In the genomic region with DNA sequence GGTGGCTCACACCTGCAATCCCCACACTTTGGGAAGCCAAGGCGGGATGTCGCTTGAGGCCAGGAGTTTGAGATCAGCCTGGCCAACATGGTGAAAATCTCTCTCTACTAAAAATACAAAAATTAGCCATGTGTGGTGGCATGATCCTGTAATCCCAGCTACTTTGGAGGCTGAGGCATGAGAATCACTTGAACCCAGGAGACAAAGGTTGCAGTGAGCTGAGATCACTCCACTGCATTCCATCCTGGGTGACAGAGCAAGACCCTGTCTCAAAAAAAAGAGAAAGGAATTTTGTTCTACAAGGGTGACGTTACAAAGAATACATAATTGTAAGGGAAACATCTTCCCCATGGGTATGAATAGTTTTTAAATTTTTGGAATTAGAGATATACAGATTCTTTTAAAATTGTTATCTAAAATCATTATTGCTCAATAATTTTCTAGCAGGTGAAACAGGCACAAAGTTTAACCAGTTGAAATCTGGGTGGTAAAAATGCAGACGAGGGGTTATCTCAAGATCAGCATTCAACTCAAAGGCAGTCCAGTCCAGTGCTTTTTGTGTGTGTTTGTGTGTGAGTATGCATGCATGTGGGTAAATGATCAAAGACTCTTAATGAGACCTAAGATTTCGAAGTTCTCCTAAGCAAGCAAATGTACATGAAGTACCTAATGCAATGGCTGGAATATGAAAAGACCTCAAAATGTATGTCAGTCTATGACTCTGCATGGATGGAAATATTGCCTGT, we compare ENCODE assay signal across 21 cellular contexts.
DNase-seq lines count a peak whose midpoint lies in the region; ATAC-seq and TF ChIP-seq lines count a peak whose summit lies in the region.
"Had no signal": no experiment of that assay in that cellular context is flagged by ENCODE, and none has a peak within 500 bp of the region (broad histone marks: within the 10 kb centered on the region; RNA-seq: fewer than 3 reads in every experiment).

No MANE protein-coding gene starts in this region.

- H3T11ph ChIP-seq in H9 (ENCODE audit: low read length), result no peak overlapping the region

- no peak overlapping the region for H3K27ac ChIP-seq in H9 (ENCODE audit: insufficient read length, low read depth, low read length)
- peak overlapping the region; percentile 32; the same call in 1 of the 2 replicates for H3K27ac ChIP-seq in VCaP
- H3K27ac ChIP-seq: BLaER1 treated with 17β-estradiol and CSF1 and Interleukin-3, amounts not matched to agents 10 nM and 100 nM; HL-60; PC-9; RWPE1; SJCRH30 had no signal

- H4K91ac ChIP-seq in H9 (ENCODE audit: insufficient read length, low read depth, low read length), result no peak overlapping the region

- TF ChIP-seq CTCF in H9 (conservative IDR thresholded peaks at IDR 0.05), result no peak
- no peak for TF ChIP-seq CTCF in VCaP (conservative IDR thresholded peaks at IDR 0.05)
- TF ChIP-seq CTCF in progenitor cell of endocrine pancreas (IDR thresholded peaks at IDR 0.05; ENCODE audit: unreplicated experiment), result no peak

- H3K4me1 Mint-ChIP-seq in H9 (peaks cover 28 to 54% of the 10 kb centered on the region in 2 experiments), progenitor cell of endocrine pancreas (ENCODE audit: low read depth) (peaks cover 25% of the 10 kb centered on the region)
- H3K4me1 Mint-ChIP-seq: CD8-positive, alpha-beta memory T cell had no signal

- no peak overlapping the region for H3K56ac ChIP-seq in H9 (ENCODE audit: insufficient read length, low read depth, low read length)

- H2BK120ac ChIP-seq in H9 (ENCODE audit: low read depth, low read length, poor library complexity, severe bottlenecking), result no peak overlapping the region

- H4K20me1 ChIP-seq in H9 (ENCODE audit: control insufficient read depth, insufficient read depth, insufficient read length), result no peaks in the 10 kb centered on the region
- H4K20me1 ChIP-seq: BLaER1 treated with 17β-estradiol and CSF1 and Interleukin-3, amounts not matched to agents 10 nM and 100 nM had no signal

- H3K36me3 Mint-ChIP-seq in H9 (ENCODE audit: insufficient read depth in 1 of 3, low read depth in 3 of 3) (peaks cover 1 to 4% (median 4%) of the 10 kb centered on the region in 3 experiments; a peak in 4 of 7 replicates), progenitor cell of endocrine pancreas (ENCODE audit: insufficient read depth) (no peaks in the 10 kb centered on the region)
- H3K36me3 Mint-ChIP-seq: CD8-positive, alpha-beta memory T cell had no signal

- H3K14ac ChIP-seq in H9 (ENCODE audit: insufficient read depth, low read length), result no peak overlapping the region

- no peak overlapping the region for H3K23ac ChIP-seq in H9 (ENCODE audit: insufficient read length, low read depth, low read length)

- H2BK5ac ChIP-seq in H9 (ENCODE audit: insufficient read length, low read length), result no peak overlapping the region

- no peak overlapping the region for H2AFZ ChIP-seq in H9 (ENCODE audit: low read length)
- H2AFZ ChIP-seq: PC-9 had no signal

- H4K8ac ChIP-seq in H9 (replicated peaks; ENCODE audit: insufficient read length, low read depth, low read length), result no peak overlapping the region

- no peak overlapping the region for H2BK15ac ChIP-seq in H9 (ENCODE audit: low read depth, low read length)

- no peaks in the 10 kb centered on the region for H3K79me1 ChIP-seq in H9 (ENCODE audit: insufficient read depth, low read depth, low read length, poor library complexity, severe bottlenecking)

- H3K9me3 ChIP-seq in H9 (ENCODE audit: control insufficient read depth, low read depth, low read length), result no peaks in the 10 kb centered on the region
- H3K9me3 ChIP-seq: BLaER1 treated with 17β-estradiol and CSF1 and Interleukin-3, amounts not matched to agents 10 nM and 100 nM; SJCRH30 had no signal

- no peak for DNase-seq in H9
- DNase-seq in islet precursor cell, result peak; percentile 72
- no peak for DNase-seq in progenitor cell of endocrine pancreas (ENCODE audit: low spot score, unreplicated experiment)
- DNase-seq in activated gamma-delta T cell (lab: John Stamatoyannopoulos, UW), result no peak
- no peak for DNase-seq in AML-193 (lab: John Stamatoyannopoulos, UW)
- DNase-seq: CD8-positive, alpha-beta memory T cell; DMS79 treated with DMSO at 0.1 percent for 48 hours; H7; NCI-H1105; NCI-H1694 treated with DMSO at 0.1 percent for 48 hours; NCI-H2107; NCI-H2227 treated with DMSO at 0.1 percent for 48 hours; NCI-H524; PC-9; SJCRH30 had no signal

- no peak overlapping the region for H2AK5ac ChIP-seq in H9 (ENCODE audit: insufficient read length, low read length)

- no peak overlapping the region for H3K4ac ChIP-seq in H9 (ENCODE audit: low read depth, low read length)

- no peaks in the 10 kb centered on the region for H3K79me2 ChIP-seq in H9 (ENCODE audit: insufficient read depth, low read length)

- H3K9ac ChIP-seq in H9 (ENCODE audit: extremely low read depth, insufficient read length, low read length), result no peak overlapping the region
- H3K9ac ChIP-seq: BLaER1 treated with 17β-estradiol and CSF1 and Interleukin-3, amounts not matched to agents 10 nM and 100 nM had no signal

- H2BK20ac ChIP-seq in H9 (ENCODE audit: low read depth, low read length, poor library complexity, severe bottlenecking), result no peak overlapping the region

- H3K27me3 ChIP-seq in H9 (ENCODE audit: insufficient read depth, low read length), result no peaks in the 10 kb centered on the region
- H3K27me3 ChIP-seq: BLaER1 treated with 17β-estradiol and CSF1 and Interleukin-3, amounts not matched to agents 10 nM and 100 nM; SJCRH30 had no signal

- H3K18ac ChIP-seq in H9 (ENCODE audit: insufficient read length, low read depth, low read length), result no peak overlapping the region

- H3K4me3 Mint-ChIP-seq in H9, result no peak overlapping the region
- H3K4me3 Mint-ChIP-seq in progenitor cell of endocrine pancreas (ENCODE audit: low read depth), result no peak overlapping the region
- H3K4me3 Mint-ChIP-seq: CD8-positive, alpha-beta memory T cell had no signal

- no peak overlapping the region for H3K4me2 ChIP-seq in H9 (ENCODE audit: insufficient read depth, insufficient read length, low read length)
- H3K4me2 ChIP-seq: BLaER1 treated with 17β-estradiol and CSF1 and Interleukin-3, amounts not matched to agents 10 nM and 100 nM; PC-9 had no signal

- H3K27me3 Mint-ChIP-seq in H9 (ENCODE audit: low read depth) (no peaks in the 10 kb centered on the region), progenitor cell of endocrine pancreas (no peaks in the 10 kb centered on the region)
- H3K27me3 Mint-ChIP-seq: CD8-positive, alpha-beta memory T cell had no signal

- no CpG with 5 or more reads among the region's 5 CpGs for WGBS in H9 (ENCODE audit: extremely low coverage, insufficient read length, low lambda C conversion rate)

- H4K5ac ChIP-seq in H9 (ENCODE audit: insufficient read length, low read depth, low read length), result no peak overlapping the region

- H3K9me3 Mint-ChIP-seq in H9, result peaks cover 3 to 4% of the 10 kb centered on the region in 2 experiments; a peak in 4 of 5 replicates
- H3K9me3 Mint-ChIP-seq in progenitor cell of endocrine pancreas (ENCODE audit: low read depth), result no peaks in the 10 kb centered on the region

- ATAC-seq in HG02852 (IDR thresholded peaks at IDR 0.05; ENCODE audit: unreplicated experiment) (no peak), GM19328 (IDR thresholded peaks at IDR 0.05; ENCODE audit: unreplicated experiment) (no peak)

- no peak overlapping the region for H2BK12ac ChIP-seq in H9 (ENCODE audit: insufficient read length, low read depth, low read length)

- H3K23me2 ChIP-seq in H9 (ENCODE audit: insufficient read length, low read depth, low read length, poor library complexity, severe bottlenecking), result no peaks in the 10 kb centered on the region

- H3K27ac Mint-ChIP-seq in H9 (peak overlapping the region in 2 of 3 experiments; percentile 64 to 65; a peak in 3 of 7 replicates), progenitor cell of endocrine pancreas (peak overlapping the region; percentile 53)
- H3K27ac Mint-ChIP-seq: CD8-positive, alpha-beta memory T cell had no signal

- peaks cover 4% of the 10 kb centered on the region; the same call in 1 of the 2 replicates for H3K4me1 ChIP-seq in H9 (ENCODE audit: insufficient read depth, low read length)
- H3K4me1 ChIP-seq: BLaER1 treated with 17β-estradiol and CSF1 and Interleukin-3, amounts not matched to agents 10 nM and 100 nM; SJCRH30 had no signal
